Comparison of ENCODE assay signal across 15 cellular contexts in genomic region chr15:67997996-67998395, GRCh38. TPM values are rescaled to one million over a fixed set of nuclear protein-coding genes. Genes with fewer than 3 reads are reported as not detected.
DNase-seq lines count a peak whose midpoint lies in the region; ATAC-seq and TF ChIP-seq lines count a peak whose summit lies in the region.
"Had no signal": no experiment of that assay in that cellular context is flagged by ENCODE, and none has a peak within 500 bp of the region (broad histone marks: within the 10 kb centered on the region; RNA-seq: fewer than 3 reads in every experiment).

No MANE protein-coding gene starts in this region.

- no peaks in the 10 kb centered on the region for H3K27me3 Mint-ChIP-seq in CD4-positive, alpha-beta T cell
- no peaks in the 10 kb centered on the region; the same call in 1 of the 2 replicates for H3K27me3 Mint-ChIP-seq in H9 (ENCODE audit: low read depth)
- H3K27me3 Mint-ChIP-seq: progenitor cell of endocrine pancreas had no signal

- H2BK5ac ChIP-seq in H9 (ENCODE audit: insufficient read length, low read length): no peak overlapping the region

- peak; percentile 64 for DNase-seq in M059J (ENCODE audit: low read depth)
- peak; percentile 83 for DNase-seq in mammary epithelial cell
- no peak for DNase-seq in left colon
- DNase-seq in CD4-positive, alpha-beta T cell: no peak
- no peak for DNase-seq in H9
- DNase-seq: activated CD4-positive, alpha-beta T cell treated with anti-CD3 and anti-CD28 coated beads, Interleukin-2, amount 50 U/mL, for 48 hours; activated effector memory CD4-positive, alpha-beta T cell treated with Interleukin-2 at 50 U/mL for 16 hours; MM.1S; NCI-H2227 treated with DMSO at 0.1 percent for 48 hours; RPMI8226 had no signal

- CTCF ChIA-PET in mammary epithelial cell (lab: Charles Lee; ENCODE audit: low non-redundant PET): no interaction called here
- CTCF ChIA-PET in CD4-positive, alpha-beta T cell (lab: Charles Lee): no interaction called here

- no peak overlapping the region for H2BK20ac ChIP-seq in H9 (ENCODE audit: low read depth, low read length, poor library complexity, severe bottlenecking)

- H2BK15ac ChIP-seq in H9 (ENCODE audit: low read depth, low read length): no peak overlapping the region

- H2AFZ ChIP-seq in mammary epithelial cell (ENCODE audit: low read depth, low read length) (no peak overlapping the region), H9 (ENCODE audit: low read length) (no peak overlapping the region)

- H3K9me3 ChIP-seq in mammary epithelial cell (replicated peaks; ENCODE audit: insufficient read depth, low read length) (no peaks in the 10 kb centered on the region), H9 (ENCODE audit: control insufficient read depth, low read depth, low read length) (no peaks in the 10 kb centered on the region)
- H3K9me3 ChIP-seq in CD4-positive, alpha-beta T cell (ENCODE audit: control insufficient read depth, low read length): no peaks in the 10 kb centered on the region

- no peak overlapping the region for H3K23ac ChIP-seq in H9 (ENCODE audit: insufficient read length, low read depth, low read length)

- peak; percentile 70 for ATAC-seq in left colon
- ATAC-seq in CD4-positive, alpha-beta T cell (ENCODE audit: poor library complexity): no peak
- no peak for ATAC-seq in GM21381 (IDR thresholded peaks at IDR 0.05; ENCODE audit: unreplicated experiment)
- no peak for ATAC-seq in HG02884 (IDR thresholded peaks at IDR 0.05; ENCODE audit: unreplicated experiment)

- in situ Hi-C loops in mammary epithelial cell (cut with MboI; ENCODE audit: low sequenced_read_pairs in 2 of 2): no loop called here

- H3K27ac Mint-ChIP-seq in CD4-positive, alpha-beta T cell: no peak overlapping the region
- no peak overlapping the region for H3K27ac Mint-ChIP-seq in H9
- H3K27ac Mint-ChIP-seq: progenitor cell of endocrine pancreas had no signal

- H3K18ac ChIP-seq in H9 (ENCODE audit: insufficient read length, low read depth, low read length): no peak overlapping the region

- no TSS peak for BruUV-seq in mammary epithelial cell (replicated peaks; lab: Mats Ljungman, UMichigan)

- no peaks in the 10 kb centered on the region for H3K4me1 Mint-ChIP-seq in CD4-positive, alpha-beta T cell (ENCODE audit: low read depth)
- peaks cover 6 to 10% of the 10 kb centered on the region in 2 experiments for H3K4me1 Mint-ChIP-seq in H9

- H2BK12ac ChIP-seq in H9 (ENCODE audit: insufficient read length, low read depth, low read length): no peak overlapping the region

- H3K4me1 ChIP-seq in mammary epithelial cell (ENCODE audit: insufficient read depth, low read length): peaks cover 17% of the 10 kb centered on the region
- H3K4me1 ChIP-seq in H9 (ENCODE audit: insufficient read depth, low read length): no peaks in the 10 kb centered on the region

- H3K27ac ChIP-seq in C4-2B (peak overlapping the region; percentile 58; the same call in 1 of the 2 replicates), mammary epithelial cell (ENCODE audit: insufficient read depth, low read depth, low read length) (peak overlapping the region; percentile 31), H9 (ENCODE audit: insufficient read length, low read depth, low read length) (no peak overlapping the region)
- no peak overlapping the region for H3K27ac ChIP-seq in CD4-positive, alpha-beta T cell (ENCODE audit: low read depth, low read length)
- H3K27ac ChIP-seq: cardiac muscle cell had no signal

- H4K8ac ChIP-seq in H9 (replicated peaks; ENCODE audit: insufficient read length, low read depth, low read length): no peak overlapping the region

- no peak overlapping the region for H4K91ac ChIP-seq in H9 (ENCODE audit: insufficient read length, low read depth, low read length)

- no peak overlapping the region for H3K4ac ChIP-seq in H9 (ENCODE audit: low read depth, low read length)

- no peaks in the 10 kb centered on the region for H3K79me1 ChIP-seq in H9 (ENCODE audit: insufficient read depth, low read depth, low read length, poor library complexity, severe bottlenecking)

- H4K5ac ChIP-seq in H9 (ENCODE audit: insufficient read length, low read depth, low read length): no peak overlapping the region

- no peak overlapping the region for H3K56ac ChIP-seq in H9 (ENCODE audit: insufficient read length, low read depth, low read length)

- H2AK5ac ChIP-seq in H9 (ENCODE audit: insufficient read length, low read length): no peak overlapping the region

- H3K9me3 Mint-ChIP-seq in CD4-positive, alpha-beta T cell: no peaks in the 10 kb centered on the region
- H3K9me3 Mint-ChIP-seq in H9: no peaks in the 10 kb centered on the region; a peak in 1 of 5 replicates

- dilution Hi-C loops in mammary epithelial cell (cut with HindIII; ENCODE audit: low sequenced_read_pairs): no loop called here

- H3K4me3 Mint-ChIP-seq in CD4-positive, alpha-beta T cell: no peak overlapping the region
- H3K4me3 Mint-ChIP-seq in H9: no peak overlapping the region

- H4K20me1 ChIP-seq in mammary epithelial cell (ENCODE audit: insufficient read depth, low read length) (no peaks in the 10 kb centered on the region), H9 (ENCODE audit: control insufficient read depth, insufficient read depth, insufficient read length) (no peaks in the 10 kb centered on the region)

- H3K23me2 ChIP-seq in H9 (ENCODE audit: insufficient read length, low read depth, low read length, poor library complexity, severe bottlenecking): no peaks in the 10 kb centered on the region

- H3K36me3 ChIP-seq in mammary epithelial cell (ENCODE audit: insufficient read depth, low read length): no peaks in the 10 kb centered on the region
- H3K36me3 ChIP-seq: cardiac muscle cell had no signal

- no peak overlapping the region for H3K9ac ChIP-seq in mammary epithelial cell (ENCODE audit: insufficient read depth, low read length)
- no peak overlapping the region for H3K9ac ChIP-seq in H9 (ENCODE audit: extremely low read depth, insufficient read length, low read length)

- POLR2A ChIA-PET in CD4-positive, alpha-beta T cell (lab: Charles Lee): no interaction called here

- H2BK120ac ChIP-seq in H9 (ENCODE audit: low read depth, low read length, poor library complexity, severe bottlenecking): no peak overlapping the region

- H3K27me3 ChIP-seq in mammary epithelial cell (ENCODE audit: insufficient read depth, low read length) (no peaks in the 10 kb centered on the region), H9 (ENCODE audit: insufficient read depth, low read length) (no peaks in the 10 kb centered on the region)
- H3K27me3 ChIP-seq in CD4-positive, alpha-beta T cell (ENCODE audit: control insufficient read depth, insufficient read depth, low read length): no peaks in the 10 kb centered on the region
- H3K27me3 ChIP-seq: cardiac muscle cell had no signal

- H3K79me2 ChIP-seq in mammary epithelial cell (ENCODE audit: insufficient read depth, low read length) (no peaks in the 10 kb centered on the region), H9 (ENCODE audit: insufficient read depth, low read length) (no peaks in the 10 kb centered on the region)

- WGBS in mammary epithelial cell (ENCODE audit: low coverage, missing lambda C conversion rate): 100% methylated on average over 1 of the region's 1 CpG
- WGBS in H9 (ENCODE audit: extremely low coverage, insufficient read length, low lambda C conversion rate): no CpG with 5 or more reads among the region's 1 CpG

- intact Hi-C loops in mammary epithelial cell (cut with micrococcal nuclease) (loop anchor here (2.0 kb wide), 1 partner anchor 57 kb away; the partner anchor contains the start of gene PIAS1), left colon (cut with DNase I, micrococcal nuclease) (no loop called here)
- intact Hi-C loops in CD4-positive, alpha-beta T cell (cut with DNase I, micrococcal nuclease): no loop called here

- H3K4me2 ChIP-seq in mammary epithelial cell (ENCODE audit: insufficient read depth, low read depth, low read length) (peak overlapping the region; percentile 72), H9 (ENCODE audit: insufficient read depth, insufficient read length, low read length) (no peak overlapping the region)

- no peak for TF ChIP-seq CTCF in C4-2B (conservative IDR thresholded peaks at IDR 0.05)
- no peak for TF ChIP-seq CTCF in mammary epithelial cell (conservative IDR thresholded peaks at IDR 0.05 in 1 of 2, IDR thresholded peaks at IDR 0.05 in 1 of 2; ENCODE audit: extremely low read depth in 1 of 2, insufficient read depth in 1 of 2, low read depth in 1 of 2, low read length in 2 of 2)
- TF ChIP-seq CTCF in CD4-positive, alpha-beta T cell (IDR thresholded peaks at IDR 0.05): no peak
- no peak for TF ChIP-seq CTCF in H9 (conservative IDR thresholded peaks at IDR 0.05)

- H3T11ph ChIP-seq in H9 (ENCODE audit: low read length): no peak overlapping the region

- H3K14ac ChIP-seq in H9 (ENCODE audit: insufficient read depth, low read length): no peak overlapping the region

- no peak overlapping the region for H3K4me3 ChIP-seq in mammary epithelial cell (replicated peaks in 1 of 3; ENCODE audit: insufficient read depth in 1 of 3, low read depth in 2 of 3, low read length in 3 of 3)
- H3K4me3 ChIP-seq: cardiac muscle cell had no signal

- no peaks in the 10 kb centered on the region for H3K36me3 Mint-ChIP-seq in CD4-positive, alpha-beta T cell (ENCODE audit: low read depth)
- H3K36me3 Mint-ChIP-seq in H9 (ENCODE audit: insufficient read depth in 1 of 3, low read depth in 3 of 3): no peaks in the 10 kb centered on the region

RNA-seq across cellular contexts. Expression of gene PIAS1, which starts 56.1 kb away (rescaled TPM):
- 35.6 and 42.1 TPM in 2 replicates for total RNA-seq in M059J (2014; rRNA removed; shearing (Covaris generic))
- total RNA-seq in mammary epithelial cell (10 to 100 TPM; 30.2 to 31.0 TPM), left colon (10 to 100 TPM; 33.9 to 35.5 TPM), H9 (2021) (29.4 and 31.1 TPM in 2 replicates)
- 39.6 TPM for polyA plus RNA-seq in mammary epithelial cell
- polyA minus RNA-seq in mammary epithelial cell: 54.6 TPM
- 10 to 100 TPM; 73.1 to 74.8 TPM for total RNA-seq in CD4-positive, alpha-beta T cell

Comparison
In these comparisons a context has a peak if more than half of its experiments do, and no peak if none do; other contexts are left out.
1. H3K27ac ChIP-seq: peak in C4-2B (single experiment) and mammary epithelial cell (single experiment); none in CD4-positive, alpha-beta T cell (single experiment) and H9 (single experiment).
2. DNase-seq: peak in M059J (single experiment) and mammary epithelial cell (single experiment); none in left colon (0 of 2), CD4-positive, alpha-beta T cell (0 of 10) and H9 (single experiment).